22 cellular contexts compared by ENCODE assay signal in the genomic region with DNA sequence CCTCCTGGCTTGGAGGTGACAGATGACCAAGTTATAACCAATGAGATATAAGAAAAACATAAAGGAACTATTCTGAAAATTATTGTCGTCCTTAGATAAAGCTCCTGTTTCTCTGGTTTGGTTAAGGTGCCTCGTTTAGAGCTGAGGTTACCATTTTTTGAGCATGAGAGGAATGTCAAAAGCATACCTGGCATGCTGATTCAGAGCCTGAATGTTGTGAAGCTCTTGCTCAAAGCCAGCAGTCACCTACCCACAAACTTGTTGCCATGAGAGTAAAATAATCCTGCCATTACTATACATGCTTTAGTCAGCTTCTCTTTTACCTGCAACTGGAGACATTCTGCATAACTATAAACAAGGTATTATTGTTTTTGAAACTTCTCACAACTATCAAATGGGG.
"Had no signal": no experiment of that assay in that cellular context is flagged by ENCODE, and none has a peak within 500 bp of the region (broad histone marks: within the 10 kb centered on the region; RNA-seq: fewer than 3 reads in every experiment).

No MANE protein-coding gene starts in this region.

- ATAC-seq: activated CD4-positive, CD25-positive, alpha-beta regulatory T cell treated with anti-CD3 and anti-CD28 coated beads, Interleukin-2, amount 50 U/mL, for 24 hours; activated CD8-positive, alpha-beta T cell treated with anti-CD3 and anti-CD28 coated beads for 36 hours had no signal

- DNase-seq: activated CD4-positive, alpha-beta T cell treated with anti-CD3 and anti-CD28 coated beads for 4 hours; activated CD8-positive, alpha-beta memory T cell treated with anti-CD3 and anti-CD28 coated beads, Interleukin-2, amount 50 U/mL, for 4 hours; activated CD8-positive, alpha-beta T cell treated with anti-CD3 and anti-CD28 coated beads for 36 hours; activated naive CD4-positive, alpha-beta T cell treated with anti-CD3 and anti-CD28 coated beads, Interleukin-2, amount 50 U/mL, for 16 hours; activated naive CD8-positive, alpha-beta T cell treated with anti-CD3 and anti-CD28 coated beads, Interleukin-2, amount 10 ng/mL, durations not matched to agents 7 days and 5 days; adrenal gland; brain microvascular endothelial cell; IMR-90; Kasumi-1; KBM-7; NCI-H1048; NCI-H1417; NCI-H1694 treated with DMSO at 0.1 percent for 48 hours; NCI-H2029 treated with DMSO at 0.1 percent for 48 hours; NCI-H510A treated with DMSO at 0.1 percent for 48 hours; NCI-H69; NK-92 treated with Interleukin-12 subunit alpha and Interleukin-12 subunit beta, amount 100 ng/mL, for 24 hours; OCI-M1; SHP77 treated with DMSO at 0.1 percent for 48 hours had no signal

- H3K27ac Mint-ChIP-seq: activated CD8-positive, alpha-beta T cell treated with anti-CD3 and anti-CD28 coated beads for 36 hours; activated naive CD8-positive, alpha-beta T cell treated with anti-CD3 and anti-CD28 coated beads, Interleukin-2, amount 10 ng/mL, durations not matched to agents 7 days and 5 days; T-helper 1 cell treated with Interleukin-12 subunit alpha and Interleukin-12 subunit beta and Interleukin-4 antibody, amounts not matched to agents 30 μg/mL and 1 μg/mL, for 36 hours had no signal

- H3K36me3 Mint-ChIP-seq: activated naive CD8-positive, alpha-beta T cell treated with anti-CD3 and anti-CD28 coated beads, Interleukin-2, amount 10 ng/mL, durations not matched to agents 7 days and 5 days had no signal

- H3K9me3 ChIP-seq: adrenal gland, ascending aorta had no signal

- H3K36me3 ChIP-seq: adrenal gland, ascending aorta, brain microvascular endothelial cell had no signal

- H3K27ac ChIP-seq: adrenal gland, ascending aorta, brain microvascular endothelial cell had no signal

- H3K4me1 ChIP-seq: adrenal gland, ascending aorta had no signal

- H3K27me3 Mint-ChIP-seq: activated CD8-positive, alpha-beta T cell treated with anti-CD3 and anti-CD28 coated beads for 36 hours; activated naive CD8-positive, alpha-beta T cell treated with anti-CD3 and anti-CD28 coated beads, Interleukin-2, amount 10 ng/mL, durations not matched to agents 7 days and 5 days had no signal

- H3K4me3 ChIP-seq: adrenal gland, ascending aorta had no signal

- H3K27me3 ChIP-seq: adrenal gland, ascending aorta, brain microvascular endothelial cell had no signal

- H3K9me3 Mint-ChIP-seq: activated CD8-positive, alpha-beta T cell treated with anti-CD3 and anti-CD28 coated beads for 36 hours; activated naive CD8-positive, alpha-beta T cell treated with anti-CD3 and anti-CD28 coated beads, Interleukin-2, amount 10 ng/mL, durations not matched to agents 7 days and 5 days; T-helper 1 cell treated with Interleukin-12 subunit alpha and Interleukin-12 subunit beta and Interleukin-4 antibody, amounts not matched to agents 30 μg/mL and 1 μg/mL, for 36 hours had no signal

- H3K4me3 Mint-ChIP-seq: activated CD8-positive, alpha-beta T cell treated with anti-CD3 and anti-CD28 coated beads for 36 hours; activated naive CD8-positive, alpha-beta T cell treated with anti-CD3 and anti-CD28 coated beads, Interleukin-2, amount 10 ng/mL, durations not matched to agents 7 days and 5 days; T-helper 1 cell treated with Interleukin-12 subunit alpha and Interleukin-12 subunit beta and Interleukin-4 antibody, amounts not matched to agents 30 μg/mL and 1 μg/mL, for 36 hours had no signal

- H3K4me1 Mint-ChIP-seq: activated naive CD8-positive, alpha-beta T cell treated with anti-CD3 and anti-CD28 coated beads, Interleukin-2, amount 10 ng/mL, durations not matched to agents 7 days and 5 days had no signal
